ENCODE assay signal across 21 cellular contexts in genomic region chr2:120486441-120486840, GRCh38.
"Had no signal": no experiment of that assay in that cellular context is flagged by ENCODE, and none has a peak within 500 bp of the region (broad histone marks: within the 10 kb centered on the region; RNA-seq: fewer than 3 reads in every experiment).

No MANE protein-coding gene starts in this region.

- ATAC-seq: foreskin keratinocyte; natural killer cell treated with Interleukin-12 subunit alpha and Interleukin-12 subunit beta and Interleukin-15 and Interleukin-18, amount 100 ng/mL, for 72 hours; stimulated activated memory B cell treated with anti-CD40 and anti-IgM and Interleukin-4, amounts not matched to agents 10 μg/mL and 1 μg/mL and 100 μg/mL, for 72 hours had no signal

- H3K9ac ChIP-seq: parathyroid adenoma had no signal

- H3K4me1 ChIP-seq: left ventricle myocardium inferior, parathyroid adenoma, sigmoid colon, suprapubic skin, tibial nerve had no signal

- H3K27me3 ChIP-seq: foreskin keratinocyte, sigmoid colon, tibial nerve had no signal

- H3K27ac ChIP-seq: foreskin keratinocyte, left ventricle myocardium inferior, neutrophil, parathyroid adenoma, sigmoid colon, stomach, suprapubic skin, tibial nerve had no signal

- H3K36me3 ChIP-seq: left ventricle myocardium inferior, neutrophil, sigmoid colon, stomach, suprapubic skin, tibial nerve had no signal

- H3K4me3 ChIP-seq: left ventricle myocardium inferior, sigmoid colon, smooth muscle cell, stomach, suprapubic skin, tibial nerve had no signal

- DNase-seq: activated CD4-positive, alpha-beta memory T cell treated with anti-CD3 and anti-CD28 coated beads for 36 hours; activated CD4-positive, alpha-beta T cell treated with anti-CD3 and anti-CD28 coated beads for 48 hours; activated naive CD4-positive, alpha-beta T cell treated with Interleukin-2 at 50 U/mL for 16 hours; activated naive CD8-positive, alpha-beta T cell treated with anti-CD3 and anti-CD28 coated beads for 36 hours; activated T-cell treated with anti-CD3 and anti-CD28 coated beads, Interleukin-2, amount 50 U/mL, for 48 hours; cerebellar nuclear complex; cortex of kidney; foreskin keratinocyte; hippocampal formation; left ventricle myocardium inferior; sigmoid colon; stimulated activated CD4-positive, alpha-beta T cell treated with anti-CD3 and anti-CD28 coated beads, Interleukin-15, amount 100 ng/mL, for 24 hours; stomach; T-helper 9 cell had no signal

- H3K9me3 ChIP-seq: left ventricle myocardium inferior, neutrophil, sigmoid colon, stomach, suprapubic skin, tibial nerve had no signal
